In the genomic region with DNA sequence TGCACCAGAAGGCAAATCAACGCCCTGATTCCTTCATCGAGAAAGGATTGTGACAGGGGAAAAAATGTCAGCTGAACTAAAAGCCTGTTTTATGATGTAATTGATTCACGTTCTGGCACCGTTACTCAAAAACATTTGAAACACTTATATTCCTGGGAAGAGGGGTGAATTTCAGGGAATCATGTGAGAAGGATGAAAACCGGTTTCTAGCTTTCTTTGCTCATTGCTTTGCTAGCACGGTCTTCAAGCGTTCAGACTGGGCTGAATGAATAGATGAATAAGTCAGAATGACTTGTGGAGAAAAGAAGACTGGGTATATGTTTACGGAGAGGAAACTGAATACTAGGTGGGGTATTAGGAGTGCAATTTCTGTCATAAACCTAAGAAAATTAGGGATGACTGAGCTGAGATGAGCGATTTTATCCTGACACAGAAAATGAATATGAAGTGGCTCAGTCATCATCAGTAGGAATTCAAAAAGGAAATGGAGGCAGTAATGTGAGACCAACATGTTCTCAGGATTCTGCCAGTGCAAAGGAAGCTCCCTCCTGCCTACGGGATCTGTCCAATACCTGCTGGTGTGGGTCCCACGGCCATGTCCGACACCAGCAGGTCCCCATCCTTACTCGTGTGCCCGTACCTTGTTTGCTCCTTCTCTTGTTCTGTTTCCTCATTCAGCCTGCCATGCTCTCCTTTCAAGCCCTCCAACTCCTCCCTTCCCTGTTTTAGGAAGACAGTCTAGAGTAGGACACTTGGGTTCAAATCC, we compare ENCODE assay signal across 23 cellular contexts.
"Had no signal": no experiment of that assay in that cellular context is flagged by ENCODE, and none has a peak within 500 bp of the region (broad histone marks: within the 10 kb centered on the region; RNA-seq: fewer than 3 reads in every experiment).

No MANE protein-coding gene starts in this region.

- H3K9me3 ChIP-seq: colonic mucosa, esophagus muscularis mucosa, gastrocnemius medialis, left lung, lower lobe of right lung, mucosa of descending colon had no signal

- H3K36me3 ChIP-seq: colonic mucosa, esophagus muscularis mucosa, gastrocnemius medialis, heart right ventricle, left lung, lower lobe of right lung had no signal

- FAIRE-seq: endometrium, endothelial cell of umbilical vein, islet of Langerhans, keratinocyte had no signal

- DNase-seq: colonic mucosa; cortex of kidney; effector CD8-positive, alpha-beta T cell; effector memory CD8-positive, alpha-beta T cell; endodermal cell; foreskin keratinocyte; gastrocnemius medialis; glutamatergic neuron; head of caudate nucleus; heart right ventricle; hippocampal formation; left cardiac atrium; left lung; left ventricle myocardium superior; lower lobe of right lung; mesenchymal stem cell; mucosa of descending colon; naive B cell had no signal

- H3K27ac ChIP-seq: colonic mucosa, esophagus muscularis mucosa, foreskin keratinocyte, gastrocnemius medialis, heart right ventricle, left lung, lower lobe of right lung had no signal

- H3K4me3 ChIP-seq: colonic mucosa, esophagus muscularis mucosa, gastrocnemius medialis, heart right ventricle, left lung, lower lobe of right lung, mucosa of descending colon had no signal

- H3K27me3 ChIP-seq: colonic mucosa, esophagus muscularis mucosa, gastrocnemius medialis, heart right ventricle, left lung had no signal
